15 cellular contexts compared by ENCODE assay signal in genomic region chr12:104575442-104575841, GRCh38.
DNase-seq lines count a peak whose midpoint lies in the region; ATAC-seq, FAIRE-seq and TF ChIP-seq lines count a peak whose summit lies in the region.
"Had no signal": no experiment of that assay in that cellular context is flagged by ENCODE, and none has a peak within 500 bp of the region (broad histone marks: within the 10 kb centered on the region; RNA-seq: fewer than 3 reads in every experiment).

No MANE protein-coding gene starts in this region.

- H4K91ac ChIP-seq in neuronal stem cell (ENCODE audit: low read depth, low read length, poor library complexity), result no peak overlapping the region

- no peaks in the 10 kb centered on the region for H3K27me3 Mint-ChIP-seq in T-helper 1 cell treated with Interleukin-12 subunit alpha and Interleukin-12 subunit beta and Interleukin-4 antibody, amounts not matched to agents 30 μg/mL and 1 μg/mL, for 36 hours (ENCODE audit: low read depth)
- H3K27me3 Mint-ChIP-seq in T-cell, result no peaks in the 10 kb centered on the region
- H3K27me3 Mint-ChIP-seq: effector memory CD8-positive, alpha-beta T cell had no signal

- H3K79me1 ChIP-seq in neuronal stem cell (ENCODE audit: low read depth, low read length), result peaks cover 2% of the 10 kb centered on the region

- no peaks in the 10 kb centered on the region for H3K9me3 ChIP-seq in neuronal stem cell (replicated peaks in 1 of 2; ENCODE audit: control insufficient read depth in 2 of 2, insufficient read depth in 1 of 2, low read depth in 1 of 2, low read length in 2 of 2)
- H3K9me3 ChIP-seq: SJSA1, thoracic aorta had no signal

- no CpG with 5 or more reads among the region's 8 CpGs for WGBS in neuronal stem cell (ENCODE audit: extremely low coverage in 2 of 2, insufficient read length in 2 of 2, insufficient replicate concordance in 1 of 2), 2 donors

- no peak for DNase-seq in T-helper 1 cell
- DNase-seq in T-cell, result no peak
- DNase-seq in neuronal stem cell (ENCODE audit: low spot score), result no peak
- DNase-seq in NCI-H146 (lab: John Stamatoyannopoulos, UW), result no peak
- no peak for DNase-seq in RCC 7860 (ENCODE audit: low spot score)
- DNase-seq: cerebellar nuclear complex; effector memory CD8-positive, alpha-beta T cell; hypothalamus; stimulated activated CD4-positive, alpha-beta T cell treated with anti-CD3 and anti-CD28 coated beads, Interleukin-4, amount 100 ng/mL, for 1 hour had no signal

- no peak overlapping the region for H2AFZ ChIP-seq in neuronal stem cell (ENCODE audit: low read length)

- H3K36me3 Mint-ChIP-seq in T-helper 1 cell treated with Interleukin-12 subunit alpha and Interleukin-12 subunit beta and Interleukin-4 antibody, amounts not matched to agents 30 μg/mL and 1 μg/mL, for 36 hours (ENCODE audit: low read depth), result peaks cover 27% of the 10 kb centered on the region
- H3K36me3 Mint-ChIP-seq in T-cell, result peaks cover 15% of the 10 kb centered on the region

- TF ChIP-seq CTCF in GM12872 (IDR thresholded peaks at IDR 0.05; ENCODE audit: insufficient read depth, low read depth, low read length), result 0 out of 3 replicates have a peak, but pooled peaks have one; percentile 10

- POLR2A ChIA-PET in T-cell (lab: Charles Lee), result no interaction called here

- H4K8ac ChIP-seq in neuronal stem cell (ENCODE audit: low read depth, low read length), result no peak overlapping the region

- H3K27ac Mint-ChIP-seq in T-helper 1 cell treated with Interleukin-12 subunit alpha and Interleukin-12 subunit beta and Interleukin-4 antibody, amounts not matched to agents 30 μg/mL and 1 μg/mL, for 36 hours, result peak overlapping the region; percentile 1
- H3K27ac Mint-ChIP-seq in T-cell, result peak overlapping the region; percentile 11 to 19

- peak overlapping the region; percentile 53 for H2BK5ac ChIP-seq in neuronal stem cell (ENCODE audit: low read length)

- H3K23ac ChIP-seq in neuronal stem cell (ENCODE audit: low read depth, low read length, poor library complexity), result peak overlapping the region; percentile 81

- H3K27ac ChIP-seq in neuronal stem cell (replicated peaks; ENCODE audit: low read length), result no peak overlapping the region
- H3K27ac ChIP-seq: SJSA1, thoracic aorta had no signal

- H2BK15ac ChIP-seq in neuronal stem cell (ENCODE audit: low read length), result no peak overlapping the region

- H3K4me1 Mint-ChIP-seq in T-helper 1 cell treated with Interleukin-12 subunit alpha and Interleukin-12 subunit beta and Interleukin-4 antibody, amounts not matched to agents 30 μg/mL and 1 μg/mL, for 36 hours (ENCODE audit: low read depth), result peaks cover 61% of the 10 kb centered on the region
- H3K4me1 Mint-ChIP-seq in T-cell, result peaks cover 47 to 77% (median 62%) of the 10 kb centered on the region in 3 donors

- no peak overlapping the region for H3K14ac ChIP-seq in neuronal stem cell (ENCODE audit: low read length)

- no peak overlapping the region for H2BK120ac ChIP-seq in neuronal stem cell (ENCODE audit: low read depth, low read length)

- H3K4me3 Mint-ChIP-seq in T-helper 1 cell treated with Interleukin-12 subunit alpha and Interleukin-12 subunit beta and Interleukin-4 antibody, amounts not matched to agents 30 μg/mL and 1 μg/mL, for 36 hours, result no peak overlapping the region
- no peak overlapping the region for H3K4me3 Mint-ChIP-seq in T-cell
- H3K4me3 Mint-ChIP-seq: effector memory CD8-positive, alpha-beta T cell had no signal

- no peak overlapping the region for H3K4me3 ChIP-seq in neuronal stem cell (ENCODE audit: low read length in 2 of 2)
- H3K4me3 ChIP-seq: SJSA1, thoracic aorta had no signal

- no peak overlapping the region for H3K4ac ChIP-seq in neuronal stem cell (ENCODE audit: low read length)

- no peak overlapping the region for H3K4me2 ChIP-seq in neuronal stem cell (ENCODE audit: insufficient read depth, low read length, poor library complexity, severe bottlenecking)

- H3K27me3 ChIP-seq in neuronal stem cell (ENCODE audit: control insufficient read depth in 3 of 3, insufficient read depth in 3 of 3, low read depth in 1 of 3, low read length in 3 of 3), result no peaks in the 10 kb centered on the region
- H3K27me3 ChIP-seq: SJSA1 had no signal

- H3K9me3 Mint-ChIP-seq in T-helper 1 cell treated with Interleukin-12 subunit alpha and Interleukin-12 subunit beta and Interleukin-4 antibody, amounts not matched to agents 30 μg/mL and 1 μg/mL, for 36 hours, result no peaks in the 10 kb centered on the region
- H3K9me3 Mint-ChIP-seq in T-cell, result no peaks in the 10 kb centered on the region
- H3K9me3 Mint-ChIP-seq: effector memory CD8-positive, alpha-beta T cell had no signal

- H2AK5ac ChIP-seq in neuronal stem cell (ENCODE audit: low read depth, low read length), result peak overlapping the region; percentile 10

- H2BK12ac ChIP-seq in neuronal stem cell (ENCODE audit: low read length), result no peak overlapping the region

- no peaks in the 10 kb centered on the region for H3K36me3 ChIP-seq in neuronal stem cell (replicated peaks in 1 of 2; ENCODE audit: control insufficient read depth in 2 of 2, insufficient read depth in 2 of 2, low read length in 2 of 2)
- H3K36me3 ChIP-seq: SJSA1, thoracic aorta had no signal

- CTCF ChIA-PET in T-cell (lab: Charles Lee), result no interaction called here

- H3K9ac ChIP-seq in neuronal stem cell (ENCODE audit: low read depth, low read length, poor library complexity), result no peak overlapping the region

- peaks cover 4 to 10% of the 10 kb centered on the region in 2 donors for H3K4me1 ChIP-seq in neuronal stem cell (ENCODE audit: control insufficient read depth in 2 of 2, insufficient read depth in 1 of 2, low read depth in 1 of 2, low read length in 2 of 2)

- FAIRE-seq in RCC 7860 (lab: Jason Lieb, UNC), result no peak
- FAIRE-seq: TTC549 had no signal

- peak overlapping the region; percentile 35 for H3K18ac ChIP-seq in neuronal stem cell (ENCODE audit: low read length)

- ATAC-seq in T-cell (replicated peaks in 1 of 4), result peak in 1 of 4 experiments; percentile 24
- ATAC-seq in HG03025 (IDR thresholded peaks at IDR 0.05; ENCODE audit: low FRiP score, unreplicated experiment), result no peak
- ATAC-seq: effector memory CD8-positive, alpha-beta T cell had no signal
